ENCODE assay signal across 15 cellular contexts in the genomic region with DNA sequence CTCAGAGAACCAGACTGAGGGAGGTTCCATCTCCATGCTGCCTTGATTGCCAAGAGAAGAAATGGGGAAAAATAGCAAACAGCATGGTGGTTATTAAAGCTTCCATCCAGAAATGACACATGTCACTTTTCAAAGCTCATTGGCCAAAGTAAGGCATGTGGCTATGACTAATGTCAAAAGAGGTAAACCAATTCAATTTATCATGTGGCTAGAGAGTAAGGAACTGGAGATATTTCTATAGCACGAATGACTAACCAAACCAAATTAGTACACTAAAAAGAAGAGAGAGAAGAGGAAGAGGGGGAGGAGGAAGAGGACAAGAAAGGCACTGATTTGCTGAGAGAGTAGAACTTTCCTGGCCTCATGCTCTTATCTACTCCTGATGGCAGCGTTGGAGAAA.
DNase-seq lines count a peak whose midpoint lies in the region; ATAC-seq, FAIRE-seq and TF ChIP-seq lines count a peak whose summit lies in the region.
"Had no signal": no experiment of that assay in that cellular context is flagged by ENCODE, and none has a peak within 500 bp of the region (broad histone marks: within the 10 kb centered on the region; RNA-seq: fewer than 3 reads in every experiment).

No MANE protein-coding gene starts in this region.

- no peaks in the 10 kb centered on the region for H4K20me1 ChIP-seq in HepG2 (ENCODE audit: insufficient read depth, low read length)
- H4K20me1 ChIP-seq: BLaER1 had no signal

- no peak overlapping the region for H3K4me3 ChIP-seq in HepG2 (replicated peaks in 1 of 3; ENCODE audit: insufficient read depth in 1 of 3, low read depth in 2 of 3, low read length in 3 of 3)
- H3K4me3 ChIP-seq in right lobe of liver = no peak overlapping the region
- H3K4me3 ChIP-seq: BLaER1, GM23338 had no signal

- peaks cover 6% of the 10 kb centered on the region for H3K4me1 Mint-ChIP-seq in activated CD4-positive, alpha-beta T cell treated with anti-CD3 and anti-CD28 coated beads for 36 hours
- H3K4me1 Mint-ChIP-seq in activated CD4-positive, alpha-beta T cell treated with anti-CD3 and anti-CD28 coated beads, Interleukin-2, amount 10 ng/mL, durations not matched to agents 24 days and 14 days = no peaks in the 10 kb centered on the region
- H3K4me1 Mint-ChIP-seq in stimulated activated effector memory CD8-positive, alpha-beta T cell treated with anti-CD3 and anti-CD28 coated beads, Interleukin-12 subunit alpha, Interleukin-12 subunit beta, amount 100 ng/mL, for 72 hours = peaks cover 10% of the 10 kb centered on the region

- no peaks in the 10 kb centered on the region for H3K9me3 Mint-ChIP-seq in activated CD4-positive, alpha-beta T cell treated with anti-CD3 and anti-CD28 coated beads for 36 hours (ENCODE audit: low read depth)
- H3K9me3 Mint-ChIP-seq in activated CD4-positive, alpha-beta T cell treated with anti-CD3 and anti-CD28 coated beads, Interleukin-2, amount 10 ng/mL, durations not matched to agents 24 days and 14 days = no peaks in the 10 kb centered on the region
- no peaks in the 10 kb centered on the region for H3K9me3 Mint-ChIP-seq in stimulated activated effector memory CD8-positive, alpha-beta T cell treated with anti-CD3 and anti-CD28 coated beads, Interleukin-12 subunit alpha, Interleukin-12 subunit beta, amount 100 ng/mL, for 72 hours
- H3K9me3 Mint-ChIP-seq: CD4-positive, CD25-positive, alpha-beta regulatory T cell; GM23338 had no signal

- no peaks in the 10 kb centered on the region for H3K36me3 Mint-ChIP-seq in activated CD4-positive, alpha-beta T cell treated with anti-CD3 and anti-CD28 coated beads for 36 hours (ENCODE audit: low read depth)
- H3K36me3 Mint-ChIP-seq in activated CD4-positive, alpha-beta T cell treated with anti-CD3 and anti-CD28 coated beads, Interleukin-2, amount 10 ng/mL, durations not matched to agents 24 days and 14 days (ENCODE audit: low read depth) = no peaks in the 10 kb centered on the region
- H3K36me3 Mint-ChIP-seq in stimulated activated effector memory CD8-positive, alpha-beta T cell treated with anti-CD3 and anti-CD28 coated beads, Interleukin-12 subunit alpha, Interleukin-12 subunit beta, amount 100 ng/mL, for 72 hours = no peaks in the 10 kb centered on the region
- H3K36me3 Mint-ChIP-seq: CD4-positive, CD25-positive, alpha-beta regulatory T cell had no signal

- no peak overlapping the region for H3K4me2 ChIP-seq in HepG2 (ENCODE audit: low read depth, low read length)
- H3K4me2 ChIP-seq: BLaER1, GM23338 had no signal

- ATAC-seq in activated CD4-positive, alpha-beta T cell treated with anti-CD3 and anti-CD28 coated beads for 36 hours = peak; percentile 68
- no peak for ATAC-seq in HepG2
- no peak for ATAC-seq in right lobe of liver
- peak; percentile 83 for ATAC-seq in stimulated activated effector memory CD8-positive, alpha-beta T cell treated with anti-CD3 and anti-CD28 coated beads, Interleukin-12 subunit alpha, Interleukin-12 subunit beta, amount 100 ng/mL, for 72 hours
- ATAC-seq: GM23338 had no signal

- no peak for TF ChIP-seq RAD21 in HepG2 (CRISPR knock-in tag; IDR thresholded peaks at IDR 0.05)

- no TSS peak for BruUV-seq in HepG2 (replicated peaks; lab: Mats Ljungman, UMichigan)

- no peak overlapping the region for H3K27ac Mint-ChIP-seq in activated CD4-positive, alpha-beta T cell treated with anti-CD3 and anti-CD28 coated beads for 36 hours
- no peak overlapping the region for H3K27ac Mint-ChIP-seq in activated CD4-positive, alpha-beta T cell treated with anti-CD3 and anti-CD28 coated beads, Interleukin-2, amount 10 ng/mL, durations not matched to agents 24 days and 14 days
- H3K27ac Mint-ChIP-seq in stimulated activated effector memory CD8-positive, alpha-beta T cell treated with anti-CD3 and anti-CD28 coated beads, Interleukin-12 subunit alpha, Interleukin-12 subunit beta, amount 100 ng/mL, for 72 hours = no peak overlapping the region
- H3K27ac Mint-ChIP-seq: CD4-positive, CD25-positive, alpha-beta regulatory T cell; GM23338 had no signal

- H3K27me3 ChIP-seq in HepG2 (ENCODE audit: control insufficient read depth in 1 of 2, insufficient read depth in 2 of 2, low read length in 2 of 2) (peaks cover 0 to 9% of the 10 kb centered on the region in 2 experiments; a peak in 2 of 5 replicates), right lobe of liver (no peaks in the 10 kb centered on the region)

- peaks cover 43% of the 10 kb centered on the region for H3K27me3 Mint-ChIP-seq in activated CD4-positive, alpha-beta T cell treated with anti-CD3 and anti-CD28 coated beads for 36 hours
- peaks cover 32% of the 10 kb centered on the region for H3K27me3 Mint-ChIP-seq in activated CD4-positive, alpha-beta T cell treated with anti-CD3 and anti-CD28 coated beads, Interleukin-2, amount 10 ng/mL, durations not matched to agents 24 days and 14 days

- TF ChIP-seq CTCF in HepG2 (CRISPR knock-in tag; IDR thresholded peaks at IDR 0.05) = no peak
- no peak for TF ChIP-seq CTCF in right lobe of liver (IDR thresholded peaks at IDR 0.05)

- no peak for TF ChIP-seq EP300 in HepG2 (IDR thresholded peaks at IDR 0.05; ENCODE audit: low read depth in 2 of 2, low read length in 2 of 2)
- no peak for TF ChIP-seq EP300 in HepG2 (CRISPR knock-in tag; IDR thresholded peaks at IDR 0.05; ENCODE audit: borderline replicate concordance)

- H3K9me3 ChIP-seq in HepG2 (ENCODE audit: low read length) (no peaks in the 10 kb centered on the region), right lobe of liver (no peaks in the 10 kb centered on the region)
- H3K9me3 ChIP-seq: BLaER1 had no signal

- no peak overlapping the region for H3K27ac ChIP-seq in HepG2 (ENCODE audit: extremely low read length, insufficient read depth, low read length)
- H3K27ac ChIP-seq in right lobe of liver = no peak overlapping the region
- H3K27ac ChIP-seq: BLaER1 had no signal

- H3K4me1 ChIP-seq in HepG2 (ENCODE audit: insufficient read depth, low read length) (no peaks in the 10 kb centered on the region), right lobe of liver (no peaks in the 10 kb centered on the region)

- H2AFZ ChIP-seq in HepG2 (ENCODE audit: low read length) = no peak overlapping the region
- H2AFZ ChIP-seq: GM23338 had no signal

- H3K36me3 ChIP-seq in HepG2 (replicated peaks in 1 of 2; ENCODE audit: control insufficient read depth in 1 of 2, insufficient read depth in 2 of 2, low read length in 2 of 2) (no peaks in the 10 kb centered on the region), right lobe of liver (no peaks in the 10 kb centered on the region)
- H3K36me3 ChIP-seq: BLaER1 had no signal

- no peak for DNase-seq in activated CD4-positive, alpha-beta T cell treated with anti-CD3 and anti-CD28 coated beads for 36 hours
- DNase-seq in activated CD4-positive, alpha-beta T cell treated with anti-CD3 and anti-CD28 coated beads, Interleukin-2, amount 10 ng/mL, durations not matched to agents 24 days and 14 days = no peak
- DNase-seq in HepG2 (ENCODE audit: low spot score) (no peak), right lobe of liver (no peak), NCI-H1694 (lab: John Stamatoyannopoulos, UW) (no peak), G401 (ENCODE audit: low spot score) (no peak)
- no peak for DNase-seq in stimulated activated effector memory CD8-positive, alpha-beta T cell treated with anti-CD3 and anti-CD28 coated beads, Interleukin-12 subunit alpha, Interleukin-12 subunit beta, amount 100 ng/mL, for 72 hours (ENCODE audit: low spot score in 2 of 2)
- DNase-seq: 8988T; AML-193; CD4-positive, CD25-positive, alpha-beta regulatory T cell; DMS53; H7 had no signal

- intact Hi-C loops in activated CD4-positive, alpha-beta T cell treated with anti-CD3 and anti-CD28 coated beads for 36 hours (cut with DNase I, micrococcal nuclease) = no loop called here
- intact Hi-C loops in activated CD4-positive, alpha-beta T cell treated with anti-CD3 and anti-CD28 coated beads, Interleukin-2, amount 10 ng/mL, durations not matched to agents 24 days and 14 days (cut with micrococcal nuclease) = no loop called here
- intact Hi-C loops in HepG2 (cut with micrococcal nuclease; ENCODE audit: unreplicated experiment) (no loop called here), right lobe of liver (cut with DNase I) (no loop called here)

- H3K4me3 Mint-ChIP-seq in activated CD4-positive, alpha-beta T cell treated with anti-CD3 and anti-CD28 coated beads for 36 hours = no peak overlapping the region
- H3K4me3 Mint-ChIP-seq in activated CD4-positive, alpha-beta T cell treated with anti-CD3 and anti-CD28 coated beads, Interleukin-2, amount 10 ng/mL, durations not matched to agents 24 days and 14 days = no peak overlapping the region
- no peak overlapping the region for H3K4me3 Mint-ChIP-seq in stimulated activated effector memory CD8-positive, alpha-beta T cell treated with anti-CD3 and anti-CD28 coated beads, Interleukin-12 subunit alpha, Interleukin-12 subunit beta, amount 100 ng/mL, for 72 hours
- H3K4me3 Mint-ChIP-seq: CD4-positive, CD25-positive, alpha-beta regulatory T cell; GM23338 had no signal

- WGBS in HepG2 (ENCODE audit: low lambda C conversion rate) = 0% methylated on average over 2 of the region's 2 CpGs
- WGBS in right lobe of liver (ENCODE audit: insufficient coverage, low coverage, low lambda C conversion rate, missing lambda C conversion rate) = 64% methylated on average over 2 of the region's 2 CpGs

- no peak overlapping the region for H3K9ac ChIP-seq in HepG2 (ENCODE audit: insufficient read depth, low read depth, low read length)
- H3K9ac ChIP-seq: BLaER1 had no signal

- in situ Hi-C loops in HepG2 (cut with HindIII; ENCODE audit: extremely low pct_ligation_motif_present, low pct_unique_long_range_greater_than_20kb) (no loop called here), G401 (cut with HindIII; ENCODE audit: low sequenced_read_pairs) (no loop called here)

- CTCF ChIA-PET in activated CD4-positive, alpha-beta T cell treated with anti-CD3 and anti-CD28 coated beads for 36 hours (lab: Charles Lee) = interaction anchor here (0.5 to 0.8 kb wide), 2 partner anchors 228 to 246 kb away, joined by 3 to 4 read pairs; no protein-coding TSS in a partner anchor
- CTCF ChIA-PET in HepG2 (lab: Yijun Ruan, JAX; ENCODE audit: low intra/inter-chr PET ratio, low total read pairs) = no interaction called here

- no peak for FAIRE-seq in HepG2 (lab: Jason Lieb, UNC)
- FAIRE-seq: GM18507 had no signal

- POLR2A ChIA-PET in activated CD4-positive, alpha-beta T cell treated with anti-CD3 and anti-CD28 coated beads for 36 hours (lab: Charles Lee) = no interaction called here
- POLR2A ChIA-PET in HepG2 (lab: Yijun Ruan, JAX) = no interaction called here

- no peak for TF ChIP-seq POLR2A in HepG2 (IDR thresholded peaks at IDR 0.05; ENCODE audit: insufficient read depth in 1 of 2, low read depth in 2 of 2, low read length in 2 of 2)
- no peak for TF ChIP-seq POLR2A in right lobe of liver (IDR thresholded peaks at IDR 0.05)

- no peaks in the 10 kb centered on the region for H3K79me2 ChIP-seq in HepG2 (ENCODE audit: insufficient read depth, low read length)

Comparison
In these comparisons a context has a peak if more than half of its experiments do, and no peak if none do; other contexts are left out.
1. ATAC-seq: peak in activated CD4-positive, alpha-beta T cell treated with anti-CD3 and anti-CD28 coated beads for 36 hours (single experiment) and stimulated activated effector memory CD8-positive, alpha-beta T cell treated with anti-CD3 and anti-CD28 coated beads, Interleukin-12 subunit alpha, Interleukin-12 subunit beta, amount 100 ng/mL, for 72 hours (single experiment); none in HepG2 (single experiment) and right lobe of liver (0 of 4).